27 cellular contexts compared by ENCODE assay signal in genomic region chr10:122336332-122336731, GRCh38. TPM values are rescaled to one million over a fixed set of nuclear protein-coding genes. Genes with fewer than 3 reads are reported as not detected.
DNase-seq lines count a peak whose midpoint lies in the region; ATAC-seq, FAIRE-seq and TF ChIP-seq lines count a peak whose summit lies in the region.
"Had no signal": no experiment of that assay in that cellular context is flagged by ENCODE, and none has a peak within 500 bp of the region (broad histone marks: within the 10 kb centered on the region; RNA-seq: fewer than 3 reads in every experiment).

No MANE protein-coding gene starts in this region.

- H3K23me2 ChIP-seq in H1 (ENCODE audit: low read depth, low read length): no peaks in the 10 kb centered on the region

- H3K14ac ChIP-seq in H1 (ENCODE audit: insufficient read length): no peak overlapping the region

- no peaks in the 10 kb centered on the region for H3K9me2 ChIP-seq in PC-3 (replicated peaks; ENCODE audit: low read length)

- H4K5ac ChIP-seq in H1 (ENCODE audit: insufficient read length, low read depth, low read length): no peak overlapping the region

- no peak overlapping the region for H2AK5ac ChIP-seq in H1 (ENCODE audit: low read depth, low read length)

- no peaks in the 10 kb centered on the region for H3F3A ChIP-seq in PC-3 (ENCODE audit: low read length, unreplicated experiment)

- WGBS in H1 (ENCODE audit: extremely low coverage in 1 of 2, insufficient coverage in 1 of 2, insufficient read length in 1 of 2, insufficient replicate concordance in 2 of 2, low coverage in 1 of 2, low lambda C conversion rate in 2 of 2, missing lambda C conversion rate in 1 of 2), 2 experiments: 89% methylated on average over 10 of the region's 10 CpGs; no CpG with 5 or more reads in 1 of the 2 experiments
- WGBS in testis, 2 donors: 90 to 91% methylated on average over 10 of the region's 10 CpGs

- H3K36me3 Mint-ChIP-seq in endothelial cell (ENCODE audit: low read depth, unreplicated experiment): no peaks in the 10 kb centered on the region
- H3K36me3 Mint-ChIP-seq: CD8-positive, alpha-beta T cell had no signal

- H4K20me1 ChIP-seq in PC-3 (ENCODE audit: low read length) (no peaks in the 10 kb centered on the region), H1 (replicated peaks in 1 of 2; ENCODE audit: control insufficient read depth in 1 of 2, insufficient read depth in 2 of 2, low read length in 2 of 2) (no peaks in the 10 kb centered on the region), keratinocyte (ENCODE audit: control insufficient read depth, extremely low read depth, insufficient read depth, low read length) (no peaks in the 10 kb centered on the region)

- no peak overlapping the region for H2BK20ac ChIP-seq in H1 (ENCODE audit: low read length)

- H2BK5ac ChIP-seq in H1 (ENCODE audit: low read depth, low read length): no peak overlapping the region

- no peak overlapping the region for H3K27ac Mint-ChIP-seq in endothelial cell (ENCODE audit: unreplicated experiment)
- H3K27ac Mint-ChIP-seq: CD8-positive, alpha-beta T cell had no signal

- CTCF ChIA-PET in PC-3 (lab: Charles Lee): interaction anchor here (0.6 kb wide), 1 partner anchor 8 kb away, joined by 3 read pairs; no protein-coding TSS in a partner anchor
- CTCF ChIA-PET in H1 (lab: Charles Lee; ENCODE audit: partially characterized antibody): interaction anchor here (0.6 to 1.4 kb wide), 3 partner anchors 20 to 282 kb away, joined by 3 to 7 read pairs (median 3); no protein-coding TSS in a partner anchor

- H3K27me3 ChIP-seq in PC-3 (ENCODE audit: low read length) (no peaks in the 10 kb centered on the region), H1 (replicated peaks in 1 of 4; ENCODE audit: control insufficient read depth in 3 of 4, extremely low read depth in 1 of 4, insufficient read depth in 3 of 4, low read length in 3 of 4) (no peaks in the 10 kb centered on the region), keratinocyte (ENCODE audit: control insufficient read depth, extremely low read depth, insufficient read depth, low read length) (no peaks in the 10 kb centered on the region), testis (no peaks in the 10 kb centered on the region)

- FAIRE-seq in H1 (lab: Jason Lieb, UNC) (no peak), keratinocyte (lab: Jason Lieb, UNC) (peak; percentile 80)
- FAIRE-seq: GM12891 had no signal

- H3K4me2 ChIP-seq in PC-3 (ENCODE audit: low read length) (no peak overlapping the region), H1 (ENCODE audit: insufficient read depth in 1 of 2, low read depth in 2 of 2, low read length in 2 of 2) (no peak overlapping the region), keratinocyte (ENCODE audit: control insufficient read depth, extremely low read depth, insufficient read depth, low read depth, low read length) (peak overlapping the region; percentile 17)
- H3K4me2 ChIP-seq: KMS-11 had no signal

- H3K79me2 ChIP-seq in PC-3 (ENCODE audit: low read length) (no peaks in the 10 kb centered on the region), H1 (ENCODE audit: control insufficient read depth in 1 of 2, insufficient read depth in 2 of 2, low read length in 2 of 2) (no peaks in the 10 kb centered on the region), keratinocyte (ENCODE audit: control insufficient read depth, insufficient read depth, low read length) (no peaks in the 10 kb centered on the region)

- no peak for TF ChIP-seq CTCF in PC-3 (conservative IDR thresholded peaks at IDR 0.05; ENCODE audit: low read depth, low read length)
- no peak for TF ChIP-seq CTCF in H1 (IDR thresholded peaks at IDR 0.05; ENCODE audit: control extremely low read depth in 1 of 3, insufficient read depth in 1 of 3, low read depth in 1 of 3, low read length in 3 of 3)
- TF ChIP-seq CTCF in keratinocyte (optimal IDR thresholded peaks at IDR 0.05 in 1 of 3, IDR thresholded peaks at IDR 0.05 in 1 of 3, conservative IDR thresholded peaks at IDR 0.05 in 1 of 3; ENCODE audit: extremely low read depth in 1 of 3, insufficient read depth in 2 of 3, low read length in 3 of 3): no peak
- no peak for TF ChIP-seq CTCF in endothelial cell (IDR thresholded peaks at IDR 0.05; ENCODE audit: unreplicated experiment)
- TF ChIP-seq CTCF in testis (IDR thresholded peaks at IDR 0.05): no peak

- H3K9ac ChIP-seq in PC-3 (ENCODE audit: low read length) (no peak overlapping the region), H1 (replicated peaks in 1 of 4; ENCODE audit: extremely low read depth in 1 of 4, low read depth in 3 of 4, low read length in 3 of 4) (no peak overlapping the region), keratinocyte (ENCODE audit: control insufficient read depth, extremely low read depth, insufficient read depth, low read length) (no peak overlapping the region)
- H3K9ac ChIP-seq: GM23248, KMS-11 had no signal

- H3K27me3 Mint-ChIP-seq in endothelial cell (ENCODE audit: unreplicated experiment): peaks cover 5% of the 10 kb centered on the region

- in situ Hi-C loops in Caki2 (cut with HindIII; ENCODE audit: low pct_unique_long_range_greater_than_20kb, low sequenced_read_pairs): no loop called here

- H3K4me3 Mint-ChIP-seq in endothelial cell (ENCODE audit: unreplicated experiment): no peak overlapping the region
- H3K4me3 Mint-ChIP-seq: CD8-positive, alpha-beta T cell had no signal

- DNase-seq in Caki2 (ENCODE audit: low read depth): peak; percentile 57
- DNase-seq in PC-3: no peak
- no peak for DNase-seq in H1 (ENCODE audit: low read depth in 1 of 2, low spot score in 2 of 2)
- peak; percentile 67 for DNase-seq in keratinocyte (ENCODE audit: low read depth, low spot score)
- no peak for DNase-seq in endothelial cell (ENCODE audit: low spot score)
- no peak for DNase-seq in activated effector memory CD4-positive, alpha-beta T cell treated with Interleukin-2 at 50 U/mL for 16 hours
- no peak for DNase-seq in testis
- DNase-seq in HK-2 (ENCODE audit: unreplicated experiment): no peak
- DNase-seq: AML-193; C1 segment of cervical spinal cord; Calu3; CD8-positive, alpha-beta T cell; DMS153; GM23248; HCEC 1CT; IMR-90; NCI-H1105; NCI-H146; NCI-H2029; NCI-H2171; NCI-H345; NCI-H524; NCI-H774; NK-92 treated with Interleukin-12 subunit alpha and Interleukin-12 subunit beta, amount 100 ng/mL, for 24 hours; SHP77 had no signal

- H4K8ac ChIP-seq in H1 (ENCODE audit: extremely low read depth, insufficient read depth, low read length): no peak overlapping the region; the same call in 1 of the 2 replicates

- no peaks in the 10 kb centered on the region for H3K9me3 ChIP-seq in PC-3 (ENCODE audit: low read length)
- no peaks in the 10 kb centered on the region for H3K9me3 ChIP-seq in H1 (ENCODE audit: insufficient read depth in 2 of 2, low read depth in 1 of 2, low read length in 1 of 2)
- H3K9me3 ChIP-seq in keratinocyte (ENCODE audit: control insufficient read depth, low read depth, low read length): no peaks in the 10 kb centered on the region
- no peaks in the 10 kb centered on the region for H3K9me3 ChIP-seq in testis

- peaks cover 4% of the 10 kb centered on the region for H3K4me1 Mint-ChIP-seq in endothelial cell (ENCODE audit: unreplicated experiment)

- H2BK120ac ChIP-seq in H1 (replicated peaks; ENCODE audit: low read depth, low read length): no peak overlapping the region

- intact Hi-C loops in PC-3 (cut with micrococcal nuclease) (no loop called here), testis (cut with DNase I; ENCODE audit: low total_unique reads) (no loop called here)

- no peaks in the 10 kb centered on the region for H3K9me3 Mint-ChIP-seq in endothelial cell (ENCODE audit: unreplicated experiment)
- H3K9me3 Mint-ChIP-seq: CD8-positive, alpha-beta T cell had no signal

- H2BK12ac ChIP-seq in H1 (ENCODE audit: low read depth, low read length): no peak overlapping the region

- no peak overlapping the region for H3K18ac ChIP-seq in H1 (ENCODE audit: extremely low read depth, low read length)

- no peak for TF ChIP-seq EP300 in H1 (IDR thresholded peaks at IDR 0.05; ENCODE audit: borderline replicate concordance in 1 of 2, low read depth in 2 of 2, low read length in 2 of 2)

- H3K56ac ChIP-seq in H1 (replicated peaks; ENCODE audit: insufficient read length, low read depth, low read length): no peak overlapping the region

- peak; percentile 50 for ATAC-seq in PC-3
- ATAC-seq: CD8-positive, alpha-beta T cell had no signal

- H3K79me1 ChIP-seq in H1 (ENCODE audit: low read depth, low read length): no peaks in the 10 kb centered on the region

- H4K91ac ChIP-seq in H1 (replicated peaks; ENCODE audit: insufficient read length, low read length): no peak overlapping the region

- H3K9me1 ChIP-seq in keratinocyte (ENCODE audit: control insufficient read depth, extremely low read depth, insufficient read depth, low read length): peaks cover 3% of the 10 kb centered on the region

- H3K4me1 ChIP-seq in PC-3 (ENCODE audit: insufficient read depth, low read length) (no peaks in the 10 kb centered on the region), H1 (replicated peaks in 1 of 4; ENCODE audit: control insufficient read depth in 3 of 4, insufficient read depth in 4 of 4, low read length in 3 of 4) (peaks cover 0 to 4% (median 3%) of the 10 kb centered on the region in 4 experiments; a peak in 5 of 7 replicates), keratinocyte (ENCODE audit: control insufficient read depth, extremely low read depth, insufficient read depth, low read length) (peaks cover 42% of the 10 kb centered on the region), testis (no peaks in the 10 kb centered on the region)

- TF ChIP-seq RAD21 in H1 (IDR thresholded peaks at IDR 0.05 in 1 of 2, conservative IDR thresholded peaks at IDR 0.05 in 1 of 2; ENCODE audit: low read depth in 2 of 2, low read length in 2 of 2): no peak

- no peak overlapping the region for H3K23ac ChIP-seq in H1 (ENCODE audit: insufficient read length)

- no peak overlapping the region; the same call in 1 of the 2 replicates for H2BK15ac ChIP-seq in H1 (ENCODE audit: low read length)

- POLR2A ChIA-PET in PC-3 (lab: Charles Lee; ENCODE audit: unreplicated experiment) (no interaction called here), H1 (lab: Charles Lee; ENCODE audit: partially characterized antibody) (no interaction called here)

- TF ChIP-seq POLR2A in H1 (IDR thresholded peaks at IDR 0.05; ENCODE audit: control extremely low read depth in 1 of 2, low read depth in 2 of 2, low read length in 2 of 2) (no peak), testis (IDR thresholded peaks at IDR 0.05) (no peak)

- no peak overlapping the region for H2AFZ ChIP-seq in PC-3 (ENCODE audit: low read length)
- 0 out of 2 replicates have a peak overlapping the region, but pooled peaks have one; percentile 64 for H2AFZ ChIP-seq in H1 (ENCODE audit: low read length)
- H2AFZ ChIP-seq in keratinocyte (ENCODE audit: control insufficient read depth, low read length): no peak overlapping the region
- H2AFZ ChIP-seq: GM23248 had no signal

- no peak overlapping the region for H3K4ac ChIP-seq in H1 (replicated peaks; ENCODE audit: insufficient read length, low read depth, low read length)

- H3K4me3 ChIP-seq in PC-3 (ENCODE audit: low read length) (no peak overlapping the region), H1 (ENCODE audit: extremely low read depth in 1 of 4, insufficient read depth in 2 of 4, low read depth in 3 of 4, low read length in 4 of 4) (no peak overlapping the region), keratinocyte (ENCODE audit: control insufficient read depth in 2 of 3, extremely low read depth in 1 of 3, insufficient read depth in 2 of 3, low read depth in 1 of 3, low read length in 3 of 3) (no peak overlapping the region), testis (no peak overlapping the region)
- H3K4me3 ChIP-seq: GM23248 had no signal

- H3K36me3 ChIP-seq in PC-3 (ENCODE audit: low read depth, low read length): no peaks in the 10 kb centered on the region
- no peaks in the 10 kb centered on the region for H3K36me3 ChIP-seq in H1 (ENCODE audit: control insufficient read depth in 2 of 4, insufficient read depth in 4 of 4, low read length in 3 of 4)
- H3K36me3 ChIP-seq in keratinocyte (ENCODE audit: control insufficient read depth in 2 of 2, extremely low read depth in 1 of 2, insufficient read depth in 2 of 2, low read length in 2 of 2): peaks cover 0 to 3% of the 10 kb centered on the region in 2 experiments
- no peaks in the 10 kb centered on the region for H3K36me3 ChIP-seq in testis (ENCODE audit: low read depth, missing control alignments)

- no TSS peak for BruUV-seq in PC-3 (replicated peaks; lab: Mats Ljungman, UMichigan)

- dilution Hi-C loops in keratinocyte (cut with MboI; ENCODE audit: extremely low pct_ligation_motif_present, low sequenced_read_pairs): no loop called here

- H3K27ac ChIP-seq in PC-3 (ENCODE audit: low read length): no peak overlapping the region
- H3K27ac ChIP-seq in H1 (ENCODE audit: low read depth, low read length): no peak overlapping the region
- peak overlapping the region; percentile 73 for H3K27ac ChIP-seq in keratinocyte (ENCODE audit: control insufficient read depth, insufficient read depth, low read length)
- no peak overlapping the region for H3K27ac ChIP-seq in testis
- H3K27ac ChIP-seq: GM23248, KMS-11 had no signal

RNA-seq across cellular contexts. Expression of gene PLEKHA1, which starts 38.2 kb away (rescaled TPM):
- total RNA-seq in Caki2 (2014; rRNA removed; shearing (Covaris generic); ENCODE audit: low replicate concordance): 42.6 and 58.2 TPM in 2 replicates
- 5.2 and 7.7 TPM in 2 replicates for total RNA-seq in PC-3 (2014; rRNA removed)
- 35.7 and 39.7 TPM in 2 replicates for total RNA-seq in H1 (2021; fragmentation: NEBNext Ultra II Directional; extraction: Animal tissue kit (Norgen Biotek cat#: 25700))
- polyA plus RNA-seq in H1 (2011; rRNA removed): 14.0 and 15.6 TPM in 2 replicates
- 24.9 TPM for polyA plus RNA-seq in H1 (2011; cell fraction: cytosol; rRNA removed)
- polyA plus RNA-seq in H1 (2011; cell fraction: nucleus; rRNA removed): 15.6 TPM
- 17.3 to 25.7 TPM (median 20.8 TPM) in 4 replicates for polyA plus RNA-seq in H1 (2012, experiment 1 of 2)
- polyA plus RNA-seq in H1 (2012, experiment 2 of 2): 1.4 TPM
- 19.0 TPM for polyA plus RNA-seq in H1 (2013, experiment 1 of 2)
- 18.0 TPM for polyA plus RNA-seq in H1 (2013, experiment 2 of 2)
- 25.4 and 53.1 TPM in 2 replicates for polyA minus RNA-seq in H1 (2011; rRNA and poly(A)+ RNA removed)
- 16.0 TPM for polyA minus RNA-seq in H1 (2011; cell fraction: cytosol; rRNA and poly(A)+ RNA removed)
- polyA minus RNA-seq in H1 (2011; cell fraction: nucleus; rRNA and poly(A)+ RNA removed): 28.9 TPM
- 52.8 to 66.7 TPM (median 55.8 TPM) in 3 replicates for polyA plus RNA-seq in keratinocyte
- 39.8 TPM for polyA plus RNA-seq in keratinocyte (2011; ENCODE audit: low read depth)
- 46.8 and 78.7 TPM in 2 replicates for polyA plus RNA-seq in keratinocyte (2011; cell fraction: cytosol; rRNA removed)
- 46.9 and 63.2 TPM in 2 replicates for polyA plus RNA-seq in keratinocyte (2011; cell fraction: nucleus; rRNA removed)
- polyA plus RNA-seq in keratinocyte (2012; ENCODE audit: low replicate concordance): 40.4 and 50.6 TPM in 2 replicates
- 10.3 to 99.6 TPM (median 53.0 TPM) in 3 replicates for polyA minus RNA-seq in keratinocyte
- 47.4 TPM for polyA minus RNA-seq in keratinocyte (2011; cell fraction: cytosol; rRNA and poly(A)+ RNA removed)
- 28.8 and 63.1 TPM in 2 replicates for polyA minus RNA-seq in keratinocyte (2011; cell fraction: nucleus; rRNA and poly(A)+ RNA removed)
- 38.2 TPM for total RNA-seq in endothelial cell (ENCODE audit: unreplicated experiment)
- 10 to 100 TPM; 27.6 to 35.7 TPM for total RNA-seq in testis
- polyA plus RNA-seq in testis (ENCODE audit: insufficient read depth, low read depth, low replicate concordance): 66.6 TPM

Comparison
In these comparisons a context has a peak if more than half of its experiments do, and no peak if none do; other contexts are left out.
1. DNase-seq: peak in Caki2 (single experiment) and keratinocyte (single experiment); none in PC-3 (single experiment), H1 (0 of 2), endothelial cell (single experiment), activated effector memory CD4-positive, alpha-beta T cell treated with Interleukin-2 at 50 U/mL for 16 hours (single experiment), testis (single experiment) and HK-2 (single experiment).